6 cellular contexts compared by ENCODE assay signal in genomic region chr14:22829076-22829660, GRCh38. TPM values are rescaled to one million over a fixed set of nuclear protein-coding genes. Genes with fewer than 3 reads are reported as not detected.
A peak's percentile ranks its signal among the peaks of the same experiment; 100 is the strongest.
DNase-seq lines count a peak whose midpoint lies in the region; ATAC-seq, FAIRE-seq and TF ChIP-seq lines count a peak whose summit lies in the region.
"Not testable (repeated sequence)": the region's sequence is repeated elsewhere in the genome, so short reads cannot be mapped to it uniquely, and the experiment has no call there.

No MANE protein-coding gene starts in this region.

- TF ChIP-seq POLR2A in HepG2 (IDR thresholded peaks at IDR 0.05; ENCODE audit: insufficient read depth in 1 of 2, low read depth in 2 of 2, low read length in 2 of 2); gastrocnemius medialis (IDR thresholded peaks at IDR 0.05): not testable (repeated sequence)

- peak overlapping the region; percentile 90 for H3K4me3 Mint-ChIP-seq in activated CD4-positive, alpha-beta T cell treated with anti-CD3 and anti-CD28 coated beads, Interleukin-2, amount 10 ng/mL, durations not matched to agents 7 days and 5 days

- H3K4me1 ChIP-seq in BE2C, gastrocnemius medialis: not testable (repeated sequence)
- peaks cover 31% of the 10 kb centered on the region for H3K4me1 ChIP-seq in HepG2 (ENCODE audit: insufficient read depth, low read length)

- 85% methylated on average over 12 of the region's 12 CpGs for WGBS in HepG2 (ENCODE audit: low lambda C conversion rate)

- H4K20me1 ChIP-seq in HepG2 (ENCODE audit: insufficient read depth, low read length): not testable (repeated sequence)

- not testable (repeated sequence) for TF ChIP-seq CTCF in BE2C (IDR thresholded peaks at IDR 0.05; ENCODE audit: low read depth, low read length); dorsolateral prefrontal cortex (IDR thresholded peaks at IDR 0.05 in 54 of 56, conservative IDR thresholded peaks at IDR 0.05 in 2 of 56; ENCODE audit: low read depth in 1 of 56, partially characterized antibody in 56 of 56); HepG2 (CRISPR knock-in tag; IDR thresholded peaks at IDR 0.05); gastrocnemius medialis (IDR thresholded peaks at IDR 0.05 in 4 of 5, conservative IDR thresholded peaks at IDR 0.05 in 1 of 5)

- TF ChIP-seq RAD21 in HepG2 (CRISPR knock-in tag; IDR thresholded peaks at IDR 0.05): not testable (repeated sequence)

- TF ChIP-seq EP300 in HepG2 (IDR thresholded peaks at IDR 0.05; ENCODE audit: low read depth in 2 of 2, low read length in 2 of 2); HepG2 (CRISPR knock-in tag; IDR thresholded peaks at IDR 0.05; ENCODE audit: borderline replicate concordance): not testable (repeated sequence)

- CTCF ChIA-PET in activated CD4-positive, alpha-beta T cell treated with anti-CD3 and anti-CD28 coated beads, Interleukin-2, amount 10 ng/mL, durations not matched to agents 7 days and 5 days (lab: Charles Lee): interaction anchor here (1.4 to 10.6 kb wide), 3 partner anchors 24 to 272 kb away, joined by 3 to 91 read pairs (median 23); no protein-coding TSS in a partner anchor
- CTCF ChIA-PET in HepG2 (lab: Yijun Ruan, JAX; ENCODE audit: low intra/inter-chr PET ratio, low total read pairs): interaction anchor here (0.9 kb wide), 1 partner anchor 24 kb away, joined by 4 read pairs; no protein-coding TSS in a partner anchor

- H3K9me3 Mint-ChIP-seq in activated CD4-positive, alpha-beta T cell treated with anti-CD3 and anti-CD28 coated beads, Interleukin-2, amount 10 ng/mL, durations not matched to agents 7 days and 5 days: not testable (repeated sequence)

- H3K9ac ChIP-seq in HepG2 (ENCODE audit: insufficient read depth, low read depth, low read length): peak overlapping the region; percentile 90

- not testable (repeated sequence) for H3K27me3 ChIP-seq in BE2C; HepG2 (ENCODE audit: control insufficient read depth in 1 of 2, insufficient read depth in 2 of 2, low read length in 2 of 2); gastrocnemius medialis
- peaks cover 0 to 20% (median 0%) of the 10 kb centered on the region in 45 donors for H3K27me3 ChIP-seq in dorsolateral prefrontal cortex

- DNase-seq in BE2C; activated CD4-positive, alpha-beta T cell treated with anti-CD3 and anti-CD28 coated beads, Interleukin-2, amount 10 ng/mL, durations not matched to agents 7 days and 5 days; HepG2 (ENCODE audit: low spot score); gastrocnemius medialis: not testable (repeated sequence)
- peak in 1 of 10 donors; percentile 2 for DNase-seq in dorsolateral prefrontal cortex

- ATAC-seq in HG03565 (IDR thresholded peaks at IDR 0.05; ENCODE audit: unreplicated experiment) (peak; percentile 8), gastrocnemius medialis (peak in 1 of 2 donors; percentile 14)
- not testable (repeated sequence) for ATAC-seq in HepG2

- BruUV-seq in HepG2 (replicated peaks; lab: Mats Ljungman, UMichigan): TSS peak; percentile 96

- peak overlapping the region; percentile 98 for H2AFZ ChIP-seq in HepG2 (ENCODE audit: low read length)

- peaks cover 30% of the 10 kb centered on the region for H3K36me3 Mint-ChIP-seq in activated CD4-positive, alpha-beta T cell treated with anti-CD3 and anti-CD28 coated beads, Interleukin-2, amount 10 ng/mL, durations not matched to agents 7 days and 5 days (ENCODE audit: low read depth)

- POLR2A ChIA-PET in activated CD4-positive, alpha-beta T cell treated with anti-CD3 and anti-CD28 coated beads, Interleukin-2, amount 10 ng/mL, durations not matched to agents 7 days and 5 days (lab: Charles Lee): not testable (repeated sequence)
- POLR2A ChIA-PET in HepG2 (lab: Yijun Ruan, JAX): interaction anchor here (0.6 to 3.7 kb wide), 11 partner anchors 8 to 522 kb away, joined by 3 to 29 read pairs (median 10); partner anchors contain the start of genes DAD1, LRP10, OXA1L and PABPN1

- H3K4me1 Mint-ChIP-seq in activated CD4-positive, alpha-beta T cell treated with anti-CD3 and anti-CD28 coated beads, Interleukin-2, amount 10 ng/mL, durations not matched to agents 7 days and 5 days: peaks cover 41% of the 10 kb centered on the region

- H3K4me2 ChIP-seq in HepG2 (ENCODE audit: low read depth, low read length): peak overlapping the region; percentile 87

- H3K4me3 ChIP-seq in BE2C (ENCODE audit: low read depth, low read length) (peak overlapping the region; percentile 98), dorsolateral prefrontal cortex (peak overlapping the region; percentile 70 to 100 (median 92)), HepG2 (replicated peaks in 1 of 3; ENCODE audit: insufficient read depth in 1 of 3, low read depth in 2 of 3, low read length in 3 of 3) (peak overlapping the region; percentile 74 to 97 (median 88); a peak in 5 of 6 replicates), gastrocnemius medialis (peak overlapping the region; percentile 74 to 97 (median 79))

- in situ Hi-C loops in HepG2 (cut with HindIII; ENCODE audit: extremely low pct_ligation_motif_present, low pct_unique_long_range_greater_than_20kb); gastrocnemius medialis (cut with MboI; ENCODE audit: low sequenced_read_pairs in 4 of 4): not testable (repeated sequence)

- H3K27ac Mint-ChIP-seq in activated CD4-positive, alpha-beta T cell treated with anti-CD3 and anti-CD28 coated beads, Interleukin-2, amount 10 ng/mL, durations not matched to agents 7 days and 5 days: peak overlapping the region; percentile 90

- H3K79me2 ChIP-seq in HepG2 (ENCODE audit: insufficient read depth, low read length): peaks cover 16% of the 10 kb centered on the region

- intact Hi-C loops in dorsolateral prefrontal cortex (cut with DNase I) (loop anchor here (2.0 to 10.0 kb wide), 4 partner anchors 62 to 244 kb away; partner anchors contain the start of genes DAD1 (in 2 of the 2) and OXA1L (in 2 of the 2)), HepG2 (cut with micrococcal nuclease; ENCODE audit: unreplicated experiment) (loop anchor here (2.0 kb wide), 1 partner anchor 52 kb away; no protein-coding TSS in a partner anchor), gastrocnemius medialis (cut with DNase I; ENCODE audit: low total_unique reads) (loop anchor here (1.0 kb wide), 2 partner anchors 42 to 63 kb away; partner anchors contain the start of genes LRP10 and OXA1L)

- not testable (repeated sequence) for H3K27me3 Mint-ChIP-seq in activated CD4-positive, alpha-beta T cell treated with anti-CD3 and anti-CD28 coated beads, Interleukin-2, amount 10 ng/mL, durations not matched to agents 7 days and 5 days

- H3K27ac ChIP-seq in dorsolateral prefrontal cortex (peak overlapping the region in 57 of 59 donors; percentile 10 to 92 (median 81)), HepG2 (ENCODE audit: extremely low read length, insufficient read depth, low read length) (peak overlapping the region; percentile 65), gastrocnemius medialis (peak overlapping the region; percentile 83 to 87 (median 86))

- not testable (repeated sequence) for H3K9me3 ChIP-seq in BE2C; HepG2 (ENCODE audit: low read length); gastrocnemius medialis

- not testable (repeated sequence) for FAIRE-seq in HepG2 (lab: Jason Lieb, UNC)

- peaks cover 16% of the 10 kb centered on the region for H3K36me3 ChIP-seq in BE2C
- peaks cover 7 to 15% of the 10 kb centered on the region in 2 experiments for H3K36me3 ChIP-seq in HepG2 (replicated peaks in 1 of 2; ENCODE audit: control insufficient read depth in 1 of 2, insufficient read depth in 2 of 2, low read length in 2 of 2)
- H3K36me3 ChIP-seq in gastrocnemius medialis: peaks cover 0 to 14% of the 10 kb centered on the region in 2 donors

RNA-seq across cellular contexts. Expression of gene MRPL52, which starts 0.5 kb away (rescaled TPM):
- 324 TPM for polyA plus RNA-seq in BE2C (2012; ENCODE audit: insufficient read depth, insufficient read length, low read depth)
- 100 to 1,000 TPM; 101 to 112 TPM for total RNA-seq in activated CD4-positive, alpha-beta T cell treated with anti-CD3 and anti-CD28 coated beads, Interleukin-2, amount 10 ng/mL, durations not matched to agents 7 days and 5 days
- total RNA-seq in dorsolateral prefrontal cortex (10 to 100 TPM; 37.4 to 83.2 (median 56.3) TPM), HepG2 (2016; rRNA removed; fragmentation: Illumina TruSeq; extraction: Trizol) (329 and 420 TPM in 2 replicates), gastrocnemius medialis (100 to 1,000 TPM in 1 of 4 donors, 10 to 100 TPM in 3; 48.5 to 153 (median 89.0) TPM)
- 142 and 155 TPM in 2 replicates for total RNA-seq in HepG2 (2016; cell fraction: cytosol; rRNA removed; fragmentation: Illumina TruSeq; extraction: Trizol; ENCODE audit: low read depth)
- total RNA-seq in HepG2 (2016; cell fraction: insoluble cytoplasmic fraction; rRNA removed; fragmentation: Illumina TruSeq; extraction: Trizol): 341 and 464 TPM in 2 replicates
- 156 and 160 TPM in 2 replicates for total RNA-seq in HepG2 (2016; cell fraction: membrane; rRNA removed; fragmentation: Illumina TruSeq; extraction: Trizol)
- total RNA-seq in HepG2 (2016; cell fraction: nucleus; rRNA removed; fragmentation: Illumina TruSeq; extraction: Trizol): 109 and 136 TPM in 2 replicates
- polyA plus RNA-seq in HepG2 (2011; rRNA removed): 118 and 123 TPM in 2 replicates
- polyA plus RNA-seq in HepG2 (2011; cell fraction: cytosol; rRNA removed): 96.8 and 121 TPM in 2 replicates
- polyA plus RNA-seq in HepG2 (2011; cell fraction: nucleus; rRNA removed): 57.8 and 65.3 TPM in 2 replicates
- 191 and 236 TPM in 2 replicates for polyA plus RNA-seq in HepG2 (2012)
- polyA plus RNA-seq in HepG2 (2016; cell fraction: cytosol; fragmentation: Illumina TruSeq; extraction: Trizol; ENCODE audit: low read depth): 177 and 226 TPM in 2 replicates
- polyA plus RNA-seq in HepG2 (2016; cell fraction: insoluble cytoplasmic fraction; fragmentation: Illumina TruSeq; extraction: Trizol; ENCODE audit: low read depth): 443 and 518 TPM in 2 replicates
- polyA plus RNA-seq in HepG2 (2016; cell fraction: membrane; fragmentation: Illumina TruSeq; extraction: Trizol; ENCODE audit: low read depth): 154 and 175 TPM in 2 replicates
- 256 and 271 TPM in 2 replicates for polyA plus RNA-seq in HepG2 (2016; cell fraction: nucleus; fragmentation: Illumina TruSeq; extraction: Trizol; ENCODE audit: insufficient read depth, low read depth)
- 17.7 and 30.4 TPM in 2 replicates for polyA minus RNA-seq in HepG2 (2011; rRNA and poly(A)+ RNA removed; ENCODE audit: low replicate concordance)
- polyA minus RNA-seq in HepG2 (2011; cell fraction: cytosol; rRNA and poly(A)+ RNA removed): 72.9 and 76.8 TPM in 2 replicates
- 33.7 and 36.6 TPM in 2 replicates for polyA minus RNA-seq in HepG2 (2011; cell fraction: nucleus; rRNA and poly(A)+ RNA removed)

RNA-seq across cellular contexts. Expression of gene MMP14, which starts 7.2 kb away (rescaled TPM):
- polyA plus RNA-seq in BE2C (2012; ENCODE audit: insufficient read depth, insufficient read length, low read depth): 1.6 TPM
- 1 to 10 TPM; 1.8 to 2.1 TPM for total RNA-seq in activated CD4-positive, alpha-beta T cell treated with anti-CD3 and anti-CD28 coated beads, Interleukin-2, amount 10 ng/mL, durations not matched to agents 7 days and 5 days
- total RNA-seq in dorsolateral prefrontal cortex: 10 to 100 TPM in 49 of 120 experiments, 1 to 10 TPM in 71; 2.9 to 29.5 (median 9.1) TPM
- 1.6 and 5.2 TPM in 2 replicates for total RNA-seq in HepG2 (2016; rRNA removed; fragmentation: Illumina TruSeq; extraction: Trizol)
- 0.20 and 0.44 TPM in 2 replicates for total RNA-seq in HepG2 (2016; cell fraction: cytosol; rRNA removed; fragmentation: Illumina TruSeq; extraction: Trizol; ENCODE audit: low read depth)
- 2.1 and 5.2 TPM in 2 replicates for total RNA-seq in HepG2 (2016; cell fraction: insoluble cytoplasmic fraction; rRNA removed; fragmentation: Illumina TruSeq; extraction: Trizol)
- total RNA-seq in HepG2 (2016; cell fraction: membrane; rRNA removed; fragmentation: Illumina TruSeq; extraction: Trizol): 0.71 and 0.79 TPM in 2 replicates
- 4.6 and 5.5 TPM in 2 replicates for total RNA-seq in HepG2 (2016; cell fraction: nucleus; rRNA removed; fragmentation: Illumina TruSeq; extraction: Trizol)
- polyA plus RNA-seq in HepG2 (2011; rRNA removed): 9.8 and 11.3 TPM in 2 replicates
- polyA plus RNA-seq in HepG2 (2011; cell fraction: cytosol; rRNA removed): 5.8 and 6.5 TPM in 2 replicates
- 25.6 and 29.7 TPM in 2 replicates for polyA plus RNA-seq in HepG2 (2011; cell fraction: nucleus; rRNA removed)
- 4.8 and 11.1 TPM in 2 replicates for polyA plus RNA-seq in HepG2 (2012)
- polyA plus RNA-seq in HepG2 (2016; cell fraction: cytosol; fragmentation: Illumina TruSeq; extraction: Trizol; ENCODE audit: low read depth): 0.14 and 0.26 TPM in 2 replicates
- polyA plus RNA-seq in HepG2 (2016; cell fraction: insoluble cytoplasmic fraction; fragmentation: Illumina TruSeq; extraction: Trizol; ENCODE audit: low read depth): 1.7 and 2.1 TPM in 2 replicates
- 0.27 and 0.44 TPM in 2 replicates for polyA plus RNA-seq in HepG2 (2016; cell fraction: membrane; fragmentation: Illumina TruSeq; extraction: Trizol; ENCODE audit: low read depth)
- 9.4 and 10.2 TPM in 2 replicates for polyA plus RNA-seq in HepG2 (2016; cell fraction: nucleus; fragmentation: Illumina TruSeq; extraction: Trizol; ENCODE audit: insufficient read depth, low read depth)
- polyA minus RNA-seq in HepG2 (2011; rRNA and poly(A)+ RNA removed; ENCODE audit: low replicate concordance): 1.4 and 12.3 TPM in 2 replicates
- polyA minus RNA-seq in HepG2 (2011; cell fraction: cytosol; rRNA and poly(A)+ RNA removed): 2.5 and 3.8 TPM in 2 replicates
- 4.5 and 4.8 TPM in 2 replicates for polyA minus RNA-seq in HepG2 (2011; cell fraction: nucleus; rRNA and poly(A)+ RNA removed)
- 10 to 100 TPM; 14.9 to 29.7 (median 20.8) TPM for total RNA-seq in gastrocnemius medialis

RNA-seq across cellular contexts. Expression of gene SLC7A7, which starts 13.9 kb away (rescaled TPM):
- polyA plus RNA-seq in BE2C (2012; ENCODE audit: insufficient read depth, insufficient read length, low read depth): 1.1 TPM
- under 1 TPM; 0.25 to 0.69 TPM for total RNA-seq in activated CD4-positive, alpha-beta T cell treated with anti-CD3 and anti-CD28 coated beads, Interleukin-2, amount 10 ng/mL, durations not matched to agents 7 days and 5 days
- total RNA-seq in dorsolateral prefrontal cortex (10 to 100 TPM in 4 of 120 experiments, 1 to 10 TPM in 115, under 1 TPM in 1; 1.00 to 12.6 (median 3.5) TPM), HepG2 (2016; rRNA removed; fragmentation: Illumina TruSeq; extraction: Trizol) (0.07 and 0.13 TPM in 2 replicates), gastrocnemius medialis (1 to 10 TPM in 3 of 4 donors, under 1 TPM in 1; 0.68 to 5.3 (median 2.2) TPM)
- not detected in 2 replicates for total RNA-seq in HepG2 (2016; cell fraction: cytosol; rRNA removed; fragmentation: Illumina TruSeq; extraction: Trizol; ENCODE audit: low read depth)
- 0.17 TPM in 1 of 2 replicates, not detected in the other for total RNA-seq in HepG2 (2016; cell fraction: insoluble cytoplasmic fraction; rRNA removed; fragmentation: Illumina TruSeq; extraction: Trizol)
- 0.10 and 0.15 TPM in 2 replicates for total RNA-seq in HepG2 (2016; cell fraction: membrane; rRNA removed; fragmentation: Illumina TruSeq; extraction: Trizol)
- total RNA-seq in HepG2 (2016; cell fraction: nucleus; rRNA removed; fragmentation: Illumina TruSeq; extraction: Trizol): 0.38 TPM in 1 of 2 replicates, not detected in the other
- 0.63 and 1.1 TPM in 2 replicates for polyA plus RNA-seq in HepG2 (2011; rRNA removed)
- polyA plus RNA-seq in HepG2 (2011; cell fraction: cytosol; rRNA removed): 0.94 and 1.3 TPM in 2 replicates
- 2.3 and 2.5 TPM in 2 replicates for polyA plus RNA-seq in HepG2 (2011; cell fraction: nucleus; rRNA removed)
- 1.3 and 1.7 TPM in 2 replicates for polyA plus RNA-seq in HepG2 (2012)
- polyA plus RNA-seq in HepG2 (2016; cell fraction: cytosol; fragmentation: Illumina TruSeq; extraction: Trizol; ENCODE audit: low read depth): not detected in 2 replicates
- 0.19 and 0.40 TPM in 2 replicates for polyA plus RNA-seq in HepG2 (2016; cell fraction: insoluble cytoplasmic fraction; fragmentation: Illumina TruSeq; extraction: Trizol; ENCODE audit: low read depth)
- polyA plus RNA-seq in HepG2 (2016; cell fraction: membrane; fragmentation: Illumina TruSeq; extraction: Trizol; ENCODE audit: low read depth): 0.23 and 0.27 TPM in 2 replicates
- polyA plus RNA-seq in HepG2 (2016; cell fraction: nucleus; fragmentation: Illumina TruSeq; extraction: Trizol; ENCODE audit: insufficient read depth, low read depth): not detected in 2 replicates
- polyA minus RNA-seq in HepG2 (2011; rRNA and poly(A)+ RNA removed; ENCODE audit: low replicate concordance): 1.2 and 3.2 TPM in 2 replicates
- 0.44 TPM in 1 of 2 replicates, not detected in the other for polyA minus RNA-seq in HepG2 (2011; cell fraction: cytosol; rRNA and poly(A)+ RNA removed)
- polyA minus RNA-seq in HepG2 (2011; cell fraction: nucleus; rRNA and poly(A)+ RNA removed): 0.50 and 0.90 TPM in 2 replicates

RNA-seq across cellular contexts. Expression of gene LRP10, which starts 42.4 kb away (rescaled TPM):
- 29.7 TPM for polyA plus RNA-seq in BE2C (2012; ENCODE audit: insufficient read depth, insufficient read length, low read depth)
- total RNA-seq in activated CD4-positive, alpha-beta T cell treated with anti-CD3 and anti-CD28 coated beads, Interleukin-2, amount 10 ng/mL, durations not matched to agents 7 days and 5 days: 10 to 100 TPM; 60.0 to 63.5 TPM
- total RNA-seq in dorsolateral prefrontal cortex (10 to 100 TPM; 15.6 to 75.0 (median 31.2) TPM), HepG2 (2016; rRNA removed; fragmentation: Illumina TruSeq; extraction: Trizol) (8.6 and 16.9 TPM in 2 replicates), gastrocnemius medialis (100 to 1,000 TPM in 1 of 4 donors, 10 to 100 TPM in 3; 31.1 to 109 (median 60.1) TPM)
- total RNA-seq in HepG2 (2016; cell fraction: cytosol; rRNA removed; fragmentation: Illumina TruSeq; extraction: Trizol; ENCODE audit: low read depth): 4.6 and 5.4 TPM in 2 replicates
- total RNA-seq in HepG2 (2016; cell fraction: insoluble cytoplasmic fraction; rRNA removed; fragmentation: Illumina TruSeq; extraction: Trizol): 8.2 and 17.2 TPM in 2 replicates
- 13.8 and 15.6 TPM in 2 replicates for total RNA-seq in HepG2 (2016; cell fraction: membrane; rRNA removed; fragmentation: Illumina TruSeq; extraction: Trizol)
- 15.9 and 21.6 TPM in 2 replicates for total RNA-seq in HepG2 (2016; cell fraction: nucleus; rRNA removed; fragmentation: Illumina TruSeq; extraction: Trizol)
- 45.2 and 80.6 TPM in 2 replicates for polyA plus RNA-seq in HepG2 (2011; rRNA removed)
- 49.4 and 54.8 TPM in 2 replicates for polyA plus RNA-seq in HepG2 (2011; cell fraction: cytosol; rRNA removed)
- polyA plus RNA-seq in HepG2 (2011; cell fraction: nucleus; rRNA removed): 70.7 and 85.9 TPM in 2 replicates
- 45.8 and 84.6 TPM in 2 replicates for polyA plus RNA-seq in HepG2 (2012)
- 6.5 and 7.4 TPM in 2 replicates for polyA plus RNA-seq in HepG2 (2016; cell fraction: cytosol; fragmentation: Illumina TruSeq; extraction: Trizol; ENCODE audit: low read depth)
- polyA plus RNA-seq in HepG2 (2016; cell fraction: insoluble cytoplasmic fraction; fragmentation: Illumina TruSeq; extraction: Trizol; ENCODE audit: low read depth): 8.2 and 10.9 TPM in 2 replicates
- 11.6 and 13.0 TPM in 2 replicates for polyA plus RNA-seq in HepG2 (2016; cell fraction: membrane; fragmentation: Illumina TruSeq; extraction: Trizol; ENCODE audit: low read depth)
- 22.9 and 23.5 TPM in 2 replicates for polyA plus RNA-seq in HepG2 (2016; cell fraction: nucleus; fragmentation: Illumina TruSeq; extraction: Trizol; ENCODE audit: insufficient read depth, low read depth)
- polyA minus RNA-seq in HepG2 (2011; rRNA and poly(A)+ RNA removed; ENCODE audit: low replicate concordance): 73.0 and 241 TPM in 2 replicates
- 55.0 and 77.3 TPM in 2 replicates for polyA minus RNA-seq in HepG2 (2011; cell fraction: cytosol; rRNA and poly(A)+ RNA removed)
- 23.4 and 37.7 TPM in 2 replicates for polyA minus RNA-seq in HepG2 (2011; cell fraction: nucleus; rRNA and poly(A)+ RNA removed)

RNA-seq across cellular contexts. Expression of gene REM2, which starts 53.9 kb away (rescaled TPM):
- polyA plus RNA-seq in BE2C (2012; ENCODE audit: insufficient read depth, insufficient read length, low read depth): 0.31 TPM
- total RNA-seq in activated CD4-positive, alpha-beta T cell treated with anti-CD3 and anti-CD28 coated beads, Interleukin-2, amount 10 ng/mL, durations not matched to agents 7 days and 5 days: under 1 TPM; 0.52 to 0.69 TPM
- 1 to 10 TPM in 103 of 120 experiments, under 1 TPM in 17; 0.51 to 5.3 (median 1.6) TPM for total RNA-seq in dorsolateral prefrontal cortex
- not detected in 2 replicates for total RNA-seq in HepG2 (2016; rRNA removed; fragmentation: Illumina TruSeq; extraction: Trizol)
- total RNA-seq in HepG2 (2016; cell fraction: cytosol; rRNA removed; fragmentation: Illumina TruSeq; extraction: Trizol; ENCODE audit: low read depth): not detected in 2 replicates
- not detected in 2 replicates for total RNA-seq in HepG2 (2016; cell fraction: insoluble cytoplasmic fraction; rRNA removed; fragmentation: Illumina TruSeq; extraction: Trizol)
- total RNA-seq in HepG2 (2016; cell fraction: membrane; rRNA removed; fragmentation: Illumina TruSeq; extraction: Trizol): not detected in 2 replicates
- not detected in 2 replicates for total RNA-seq in HepG2 (2016; cell fraction: nucleus; rRNA removed; fragmentation: Illumina TruSeq; extraction: Trizol)
- polyA plus RNA-seq in HepG2 (2011; rRNA removed): 0.20 and 0.31 TPM in 2 replicates
- 0.04 and 0.05 TPM in 2 replicates for polyA plus RNA-seq in HepG2 (2011; cell fraction: cytosol; rRNA removed)
- 1.1 and 1.9 TPM in 2 replicates for polyA plus RNA-seq in HepG2 (2011; cell fraction: nucleus; rRNA removed)
- polyA plus RNA-seq in HepG2 (2012): 0.21 and 0.67 TPM in 2 replicates
- polyA plus RNA-seq in HepG2 (2016; cell fraction: cytosol; fragmentation: Illumina TruSeq; extraction: Trizol; ENCODE audit: low read depth): not detected in 2 replicates
- not detected in 2 replicates for polyA plus RNA-seq in HepG2 (2016; cell fraction: insoluble cytoplasmic fraction; fragmentation: Illumina TruSeq; extraction: Trizol; ENCODE audit: low read depth)
- polyA plus RNA-seq in HepG2 (2016; cell fraction: membrane; fragmentation: Illumina TruSeq; extraction: Trizol; ENCODE audit: low read depth): not detected in 2 replicates
- polyA plus RNA-seq in HepG2 (2016; cell fraction: nucleus; fragmentation: Illumina TruSeq; extraction: Trizol; ENCODE audit: insufficient read depth, low read depth): not detected in 2 replicates
- polyA minus RNA-seq in HepG2 (2011; rRNA and poly(A)+ RNA removed; ENCODE audit: low replicate concordance): 0.26 and 0.30 TPM in 2 replicates
- polyA minus RNA-seq in HepG2 (2011; cell fraction: cytosol; rRNA and poly(A)+ RNA removed): not detected in 2 replicates
- 0.25 and 0.90 TPM in 2 replicates for polyA minus RNA-seq in HepG2 (2011; cell fraction: nucleus; rRNA and poly(A)+ RNA removed)
- total RNA-seq in gastrocnemius medialis: 1 to 10 TPM in 1 of 4 donors, not detected in 3; 1.1 TPM
